8 cellular contexts compared by ENCODE assay signal in genomic region chr21:21101911-21102310, GRCh38.
DNase-seq lines count a peak whose midpoint lies in the region; ATAC-seq and TF ChIP-seq lines count a peak whose summit lies in the region.

No MANE protein-coding gene starts in this region.

- no peaks in the 10 kb centered on the region for H3K4me1 ChIP-seq in stomach

- peaks cover 34% of the 10 kb centered on the region; the same call in 1 of the 2 replicates for H3K4me1 Mint-ChIP-seq in HFFc6 (ENCODE audit: low read depth)

- H3K36me3 ChIP-seq in stomach = no peaks in the 10 kb centered on the region

- TF ChIP-seq CTCF in HFFc6 (IDR thresholded peaks at IDR 0.05) = peak; percentile 64
- no peak for TF ChIP-seq CTCF in stomach (IDR thresholded peaks at IDR 0.05)
- TF ChIP-seq CTCF in omental fat pad (IDR thresholded peaks at IDR 0.05) = no peak

- no peaks in the 10 kb centered on the region for H3K27me3 ChIP-seq in stomach

- H3K9me3 Mint-ChIP-seq in HFFc6 = no peaks in the 10 kb centered on the region

- no peaks in the 10 kb centered on the region for H3K9me3 ChIP-seq in stomach

- no peak for TF ChIP-seq EP300 in stomach (IDR thresholded peaks at IDR 0.05)

- H3K4me3 Mint-ChIP-seq in HFFc6 = no peak overlapping the region; the same call in 1 of the 2 replicates

- 71 to 94% (median 76%) methylated on average over 1 of the region's 1 CpG for whole genome bisulfite sequencing in stomach, 5 donors

- intact Hi-C loops in posterior vena cava (cut with DNase I) (no loop called here), stomach (cut with DNase I; ENCODE audit: low total_unique reads) (no loop called here)

- no peaks in the 10 kb centered on the region for H3K27me3 Mint-ChIP-seq in HFFc6 (ENCODE audit: insufficient read depth)

- no peak overlapping the region for H3K27ac ChIP-seq in stomach

- no peaks in the 10 kb centered on the region for H3K36me3 Mint-ChIP-seq in HFFc6 (ENCODE audit: low read depth)

- no peak overlapping the region for H3K4me3 ChIP-seq in stomach

- no peak overlapping the region; the same call in 1 of the 2 replicates for H3K27ac Mint-ChIP-seq in HFFc6

- DNase-seq in HFFc6 (peak; percentile 48), NCI-H460 (ENCODE audit: extremely low read depth, low read depth) (peak; percentile 83), cerebellar cortex (ENCODE audit: low spot score) (peak; percentile 24), nucleus accumbens (lab: John Stamatoyannopoulos, UW) (peak in 35 of 56 donors; percentile 13 to 79 (median 38)), posterior vena cava (ENCODE audit: low spot score) (no peak), stomach (no peak), omental fat pad (ENCODE audit: low spot score) (no peak)

- no peak for ATAC-seq in GM19467 (IDR thresholded peaks at IDR 0.05; ENCODE audit: unreplicated experiment)
- ATAC-seq in omental fat pad (ENCODE audit: low FRiP score) = no peak

- no peak for TF ChIP-seq POLR2A in stomach (IDR thresholded peaks at IDR 0.05)

Comparison
In these comparisons a context has a peak if more than half of its experiments do, and no peak if none do; other contexts are left out.
1. DNase-seq: peak in HFFc6 (single experiment), NCI-H460 (single experiment), cerebellar cortex (single experiment) and nucleus accumbens (35 of 56); none in posterior vena cava (single experiment), stomach (single experiment) and omental fat pad (single experiment).